Comparison of ENCODE assay signal across 11 cellular contexts in the genomic region with DNA sequence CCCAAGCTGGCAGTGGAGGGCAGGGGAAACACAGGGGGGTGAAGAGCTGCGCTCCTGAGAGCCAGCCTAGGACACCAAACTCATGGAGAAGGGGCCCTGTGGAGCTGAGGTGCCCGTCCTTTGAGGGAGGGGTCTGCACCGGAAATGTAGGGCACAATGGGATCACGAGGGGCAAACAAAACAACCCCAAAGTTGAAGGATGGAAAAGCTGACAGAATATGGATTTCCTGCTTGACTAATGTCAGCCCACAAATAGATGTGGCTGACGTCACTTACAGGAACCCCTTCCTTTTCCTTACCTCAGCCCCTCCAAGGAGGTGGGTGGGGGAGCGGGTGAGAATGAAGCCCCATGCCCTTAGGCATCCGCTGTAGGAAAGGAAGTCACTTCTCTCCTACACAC.
A peak's percentile ranks its signal among the peaks of the same experiment; 100 is the strongest.
DNase-seq lines count a peak whose midpoint lies in the region; ATAC-seq, FAIRE-seq and TF ChIP-seq lines count a peak whose summit lies in the region.
"Had no signal": no experiment of that assay in that cellular context is flagged by ENCODE, and none has a peak within 500 bp of the region (broad histone marks: within the 10 kb centered on the region; RNA-seq: fewer than 3 reads in every experiment).

No MANE protein-coding gene starts in this region.

- H3K4me1 ChIP-seq in smooth muscle cell (ENCODE audit: low read depth) (no peaks in the 10 kb centered on the region), gastrocnemius medialis (peaks cover 0 to 4% of the 10 kb centered on the region in 2 donors)

- no peak for ATAC-seq in gastrocnemius medialis
- ATAC-seq: Panc1 had no signal

- H3K27me3 ChIP-seq in smooth muscle cell (ENCODE audit: low read depth) (peaks cover 60% of the 10 kb centered on the region), gastrocnemius medialis (no peaks in the 10 kb centered on the region)

- no peak overlapping the region for H2AFZ ChIP-seq in smooth muscle cell (ENCODE audit: low read depth)

- peak; percentile 77 for FAIRE-seq in GM12891 (lab: Jason Lieb, UNC)

- DNase-seq in GM12891 (ENCODE audit: insufficient read length, low spot score), result no peak
- DNase-seq in activated CD8-positive, alpha-beta memory T cell treated with anti-CD3 and anti-CD28 coated beads, Interleukin-2, amount 50 U/mL, for 1 hour (ENCODE audit: extremely low read depth), result peak; percentile 53
- peak; percentile 26 for DNase-seq in dermis blood vessel endothelial cell
- peak; percentile 33 for DNase-seq in stimulated activated CD8-positive, alpha-beta memory T cell treated with anti-CD3 and anti-CD28 coated beads, Interleukin-12 subunit alpha, Interleukin-12 subunit beta, amount 100 ng/mL, for 1 hour (ENCODE audit: low read depth)
- DNase-seq in smooth muscle cell (lab: John Stamatoyannopoulos, UW; ENCODE audit: unreplicated experiment), result no peak
- no peak for DNase-seq in NCI-H69 (lab: John Stamatoyannopoulos, UW)
- no peak for DNase-seq in occipital lobe (lab: John Stamatoyannopoulos, UW)
- DNase-seq in gastrocnemius medialis, result no peak
- DNase-seq: NCI-H1436 had no signal

- H3K9ac ChIP-seq in smooth muscle cell (ENCODE audit: low read depth), result no peak overlapping the region

- TF ChIP-seq POLR2A in GM12891 (IDR thresholded peaks at IDR 0.05; ENCODE audit: low read depth, low read length) (no peak), gastrocnemius medialis (IDR thresholded peaks at IDR 0.05) (no peak)

- H3K4me3 ChIP-seq in smooth muscle cell (no peak overlapping the region), gastrocnemius medialis (no peak overlapping the region)

- H3K79me2 ChIP-seq in smooth muscle cell (ENCODE audit: low read depth), result no peaks in the 10 kb centered on the region

- no peak overlapping the region for H3K4me2 ChIP-seq in smooth muscle cell

- 87% methylated on average over 7 of the region's 7 CpGs for WGBS in smooth muscle cell (ENCODE audit: low lambda C conversion rate)

- H3K9me3 ChIP-seq in smooth muscle cell (replicated peaks; ENCODE audit: low read depth), result no peaks in the 10 kb centered on the region
- H3K9me3 ChIP-seq in gastrocnemius medialis, result no peaks in the 10 kb centered on the region

- H3K27ac ChIP-seq in smooth muscle cell (ENCODE audit: low read depth) (no peak overlapping the region), gastrocnemius medialis (no peak overlapping the region)
- H3K27ac ChIP-seq: C4-2B had no signal

- no peaks in the 10 kb centered on the region for H4K20me1 ChIP-seq in smooth muscle cell (ENCODE audit: low read depth)

- intact Hi-C loops in gastrocnemius medialis (cut with DNase I; ENCODE audit: low total_unique reads), result no loop called here

- H3K36me3 ChIP-seq in smooth muscle cell (ENCODE audit: low read depth), result no peaks in the 10 kb centered on the region
- H3K36me3 ChIP-seq in gastrocnemius medialis, result no peaks in the 10 kb centered on the region

- in situ Hi-C loops in gastrocnemius medialis (cut with MboI; ENCODE audit: low sequenced_read_pairs in 4 of 4), result loop anchor here in 2 of 4 donors (25.0 kb wide), 2 partner anchors 97 to 197 kb away; partner anchors contain the start of genes CHRNB2 (in 1 of the 2) and UBE2Q1 (in 1 of the 2)

- TF ChIP-seq CTCF in smooth muscle cell (IDR thresholded peaks at IDR 0.05; ENCODE audit: borderline replicate concordance, insufficient read depth, poor library complexity, severe bottlenecking) (no peak), gastrocnemius medialis (IDR thresholded peaks at IDR 0.05 in 4 of 5, conservative IDR thresholded peaks at IDR 0.05 in 1 of 5) (no peak)

- H3F3A ChIP-seq in smooth muscle cell (ENCODE audit: low read depth), result no peaks in the 10 kb centered on the region

TF ChIP-seq in GM12891, 5 proteins besides CTCF, POLR2A, EP300 and RAD21:
- TF ChIP-seq POLR2AphosphoS5 (IDR thresholded peaks at IDR 0.05; ENCODE audit: low read depth, low read length), result no peak
- no peak for TF ChIP-seq TAF1 (IDR thresholded peaks at IDR 0.05; ENCODE audit: low read depth, low read length)
- no peak for TF ChIP-seq SPI1 (IDR thresholded peaks at IDR 0.05; ENCODE audit: low read depth, low read length)
- no peak for TF ChIP-seq POU2F2 (IDR thresholded peaks at IDR 0.05; ENCODE audit: low read depth, low read length)
- TF ChIP-seq PAX5 (IDR thresholded peaks at IDR 0.05; ENCODE audit: insufficient read depth, low read length, severe bottlenecking), result no peak
TF ChIP-seq in GM12891: peak in this region for 0.

Comparison
In these comparisons a context has a peak if more than half of its experiments do, and no peak if none do; other contexts are left out.
1. DNase-seq: peak in activated CD8-positive, alpha-beta memory T cell treated with anti-CD3 and anti-CD28 coated beads, Interleukin-2, amount 50 U/mL, for 1 hour (single experiment), dermis blood vessel endothelial cell (single experiment) and stimulated activated CD8-positive, alpha-beta memory T cell treated with anti-CD3 and anti-CD28 coated beads, Interleukin-12 subunit alpha, Interleukin-12 subunit beta, amount 100 ng/mL, for 1 hour (single experiment); none in GM12891 (single experiment), smooth muscle cell (single experiment), NCI-H69 (single experiment), occipital lobe (single experiment) and gastrocnemius medialis (0 of 2).